ENCODE assay signal across 1 cellular context in genomic region chr6:145860562-145860961, GRCh38.
TF ChIP-seq lines count a peak whose summit lies in the region.

No MANE protein-coding gene starts in this region.

TF ChIP-seq in HEK293, 187 proteins besides CTCF, POLR2A, EP300 and RAD21 (continued from another document):
- peak; percentile 72; the same call in 1 of the 2 replicates for TF ChIP-seq ZNF280D (tag by site-specific recombination; IDR thresholded peaks at IDR 0.05)
TF ChIP-seq in HEK293: peak in this region for 2.
